Comparison of ENCODE assay signal across 35 cellular contexts in genomic region chr15:67259806-67260205, GRCh38. TPM values are rescaled to one million over a fixed set of nuclear protein-coding genes. Genes with fewer than 3 reads are reported as not detected.
"Had no signal": no experiment of that assay in that cellular context is flagged by ENCODE, and none has a peak within 500 bp of the region (broad histone marks: within the 10 kb centered on the region; RNA-seq: fewer than 3 reads in every experiment).

No MANE protein-coding gene starts in this region.

- H3K9me3 ChIP-seq: ascending aorta had no signal

- ATAC-seq: activated CD8-positive, alpha-beta T cell treated with anti-CD3 and anti-CD28 coated beads for 36 hours; activated naive CD8-positive, alpha-beta T cell treated with anti-CD3 and anti-CD28 coated beads, Interleukin-2, amount 50 U/mL, for 24 hours had no signal

- H3K4me3 ChIP-seq: ascending aorta, cardiac muscle cell had no signal

- H3K27ac ChIP-seq: ascending aorta, cardiac muscle cell, VCaP had no signal

- H3K27ac Mint-ChIP-seq: activated B cell treated with CpG ODN at 0.5 μM for 24 hours; activated CD4-positive, alpha-beta memory T cell treated with anti-CD3 and anti-CD28 coated beads for 36 hours; activated CD4-positive, alpha-beta T cell treated with anti-CD3 and anti-CD28 coated beads, Interleukin-2, amount 10 ng/mL, durations not matched to agents 24 days and 14 days; activated CD8-positive, alpha-beta T cell treated with anti-CD3 and anti-CD28 coated beads for 36 hours; activated naive CD4-positive, alpha-beta T cell treated with anti-CD3 and anti-CD28 coated beads, Interleukin-2, amount 10 ng/mL, durations not matched to agents 7 days and 5 days; activated naive CD8-positive, alpha-beta T cell; activated naive CD8-positive, alpha-beta T cell treated with anti-CD3 and anti-CD28 coated beads, Interleukin-2, amount 10 ng/mL, durations not matched to agents 7 days and 5 days; activated naive CD8-positive, alpha-beta T cell treated with anti-CD3 and anti-CD28 coated beads, Interleukin-2, amount 50 U/mL, for 24 hours; activated T-helper 2 cell treated with anti-CD3 and anti-CD28 coated beads, Interferon-gamma antibody, Interleukin-2, Interleukin-4, amounts not matched to agents 10 μg/mL and 5 μg/mL and 100 μg/mL, durations not matched to agents 14 hours and 24 hours and 36 hours; brain; T-helper 1 cell treated with Interleukin-12 subunit alpha and Interleukin-12 subunit beta and Interleukin-4 antibody, amounts not matched to agents 30 μg/mL and 1 μg/mL, for 36 hours; T-helper 2 cell treated with Interferon-gamma antibody and Interleukin-4, amounts not matched to agents 5 μg/mL and 100 μg/mL, for 36 hours had no signal

- H3K27me3 ChIP-seq: ascending aorta, cardiac muscle cell had no signal

- H3K9me3 Mint-ChIP-seq: activated B cell treated with CpG ODN at 0.5 μM for 24 hours; activated CD4-positive, alpha-beta memory T cell treated with anti-CD3 and anti-CD28 coated beads for 36 hours; activated CD4-positive, alpha-beta T cell treated with anti-CD3 and anti-CD28 coated beads, Interleukin-2, amount 10 ng/mL, durations not matched to agents 24 days and 14 days; activated CD8-positive, alpha-beta T cell treated with anti-CD3 and anti-CD28 coated beads for 36 hours; activated naive CD4-positive, alpha-beta T cell treated with anti-CD3 and anti-CD28 coated beads, Interleukin-2, amount 10 ng/mL, durations not matched to agents 7 days and 5 days; activated naive CD4-positive, alpha-beta T cell treated with anti-CD3 and anti-CD28 coated beads, Interleukin-2, amount 50 U/mL, for 24 hours; activated naive CD8-positive, alpha-beta T cell treated with anti-CD3 and anti-CD28 coated beads, Interleukin-2, amount 10 ng/mL, durations not matched to agents 7 days and 5 days; activated naive CD8-positive, alpha-beta T cell treated with anti-CD3 and anti-CD28 coated beads, Interleukin-2, amount 50 U/mL, for 24 hours; activated T-helper 2 cell treated with anti-CD3 and anti-CD28 coated beads, Interferon-gamma antibody, Interleukin-2, Interleukin-4, amounts not matched to agents 10 μg/mL and 5 μg/mL and 100 μg/mL, durations not matched to agents 14 hours and 24 hours and 36 hours; brain; central memory CD8-positive, alpha-beta T cell; T-helper 1 cell treated with Interleukin-12 subunit alpha and Interleukin-12 subunit beta and Interleukin-4 antibody, amounts not matched to agents 30 μg/mL and 1 μg/mL, for 36 hours; T-helper 2 cell treated with Interferon-gamma antibody and Interleukin-4, amounts not matched to agents 5 μg/mL and 100 μg/mL, for 36 hours had no signal

- DNase-seq: activated B cell treated with CpG ODN at 0.5 μM for 24 hours; activated CD4-positive, alpha-beta memory T cell treated with anti-CD3 and anti-CD28 coated beads for 36 hours; activated CD4-positive, alpha-beta T cell treated with anti-CD3 and anti-CD28 coated beads for 4 hours; activated CD4-positive, alpha-beta T cell treated with anti-CD3 and anti-CD28 coated beads, Interleukin-2, amount 10 ng/mL, durations not matched to agents 24 days and 14 days; activated CD4-positive, alpha-beta T cell treated with anti-CD3 and anti-CD28 coated beads, Interleukin-2, amount 50 U/mL, for 1 hour; activated CD4-positive, alpha-beta T cell treated with anti-CD3 and anti-CD28 coated beads, Interleukin-2, amount 50 U/mL, for 4 hours; activated CD4-positive, CD25-positive, alpha-beta regulatory T cell treated with anti-CD3 and anti-CD28 coated beads, Interleukin-2, amount 50 U/mL, for 72 hours; activated CD8-positive, alpha-beta memory T cell treated with anti-CD3 and anti-CD28 coated beads, Interleukin-2, amount 50 U/mL, for 4 hours; activated CD8-positive, alpha-beta T cell treated with anti-CD3 and anti-CD28 coated beads for 36 hours; activated effector memory CD4-positive, alpha-beta T cell treated with Interleukin-2 at 50 U/mL for 16 hours; activated gamma-delta T cell; activated naive CD4-positive, alpha-beta T cell treated with anti-CD3 and anti-CD28 coated beads, Interleukin-2, amount 10 ng/mL, durations not matched to agents 7 days and 5 days; activated naive CD4-positive, alpha-beta T cell treated with Interleukin-2 at 50 U/mL for 16 hours; activated naive CD8-positive, alpha-beta T cell treated with anti-CD3 and anti-CD28 coated beads, Interleukin-2, amount 10 ng/mL, durations not matched to agents 7 days and 5 days; activated naive CD8-positive, alpha-beta T cell treated with anti-CD3 and anti-CD28 coated beads, Interleukin-2, amount 50 U/mL, for 24 hours; activated T-cell treated with anti-CD3 and anti-CD28 coated beads for 4 hours; activated T-cell treated with anti-CD3 and anti-CD28 coated beads, Interleukin-2, amount 50 U/mL, for 1 hour; activated T-cell treated with anti-CD3 and anti-CD28 coated beads, Interleukin-2, amount 50 U/mL, for 48 hours; amygdala; anterior cingulate cortex; caudate nucleus; cerebellar nuclear complex; T-helper 1 cell; T-helper 2 cell; T-helper 9 cell had no signal

- H3K36me3 ChIP-seq: ascending aorta, cardiac muscle cell had no signal

- H3K4me3 Mint-ChIP-seq: activated B cell treated with CpG ODN at 0.5 μM for 24 hours; activated CD4-positive, alpha-beta memory T cell treated with anti-CD3 and anti-CD28 coated beads for 36 hours; activated CD4-positive, alpha-beta T cell treated with anti-CD3 and anti-CD28 coated beads, Interleukin-2, amount 10 ng/mL, durations not matched to agents 24 days and 14 days; activated CD8-positive, alpha-beta T cell treated with anti-CD3 and anti-CD28 coated beads for 36 hours; activated naive CD4-positive, alpha-beta T cell treated with anti-CD3 and anti-CD28 coated beads, Interleukin-2, amount 10 ng/mL, durations not matched to agents 7 days and 5 days; activated naive CD4-positive, alpha-beta T cell treated with anti-CD3 and anti-CD28 coated beads, Interleukin-2, amount 50 U/mL, for 24 hours; activated naive CD8-positive, alpha-beta T cell; activated naive CD8-positive, alpha-beta T cell treated with anti-CD3 and anti-CD28 coated beads, Interleukin-2, amount 10 ng/mL, durations not matched to agents 7 days and 5 days; activated naive CD8-positive, alpha-beta T cell treated with anti-CD3 and anti-CD28 coated beads, Interleukin-2, amount 50 U/mL, for 24 hours; brain; central memory CD8-positive, alpha-beta T cell; T-helper 1 cell treated with Interleukin-12 subunit alpha and Interleukin-12 subunit beta and Interleukin-4 antibody, amounts not matched to agents 30 μg/mL and 1 μg/mL, for 36 hours; T-helper 2 cell treated with Interferon-gamma antibody and Interleukin-4, amounts not matched to agents 5 μg/mL and 100 μg/mL, for 36 hours had no signal

- H3K27me3 Mint-ChIP-seq: activated B cell treated with CpG ODN at 0.5 μM for 24 hours; activated CD4-positive, alpha-beta memory T cell treated with anti-CD3 and anti-CD28 coated beads for 36 hours; activated naive CD4-positive, alpha-beta T cell treated with anti-CD3 and anti-CD28 coated beads, Interleukin-2, amount 50 U/mL, for 24 hours; activated naive CD8-positive, alpha-beta T cell; central memory CD8-positive, alpha-beta T cell had no signal

- H3K4me1 ChIP-seq: ascending aorta had no signal

- H3K36me3 Mint-ChIP-seq: activated CD4-positive, alpha-beta memory T cell treated with anti-CD3 and anti-CD28 coated beads for 36 hours; activated naive CD4-positive, alpha-beta T cell treated with anti-CD3 and anti-CD28 coated beads, Interleukin-2, amount 10 ng/mL, durations not matched to agents 7 days and 5 days; activated naive CD4-positive, alpha-beta T cell treated with anti-CD3 and anti-CD28 coated beads, Interleukin-2, amount 50 U/mL, for 24 hours; activated naive CD8-positive, alpha-beta T cell; activated naive CD8-positive, alpha-beta T cell treated with anti-CD3 and anti-CD28 coated beads, Interleukin-2, amount 10 ng/mL, durations not matched to agents 7 days and 5 days; brain had no signal

RNA-seq across cellular contexts. Expression of gene IQCH, which starts 5.2 kb away (rescaled TPM):
- total RNA-seq: ascending aorta had no signal
